In the genomic region with DNA sequence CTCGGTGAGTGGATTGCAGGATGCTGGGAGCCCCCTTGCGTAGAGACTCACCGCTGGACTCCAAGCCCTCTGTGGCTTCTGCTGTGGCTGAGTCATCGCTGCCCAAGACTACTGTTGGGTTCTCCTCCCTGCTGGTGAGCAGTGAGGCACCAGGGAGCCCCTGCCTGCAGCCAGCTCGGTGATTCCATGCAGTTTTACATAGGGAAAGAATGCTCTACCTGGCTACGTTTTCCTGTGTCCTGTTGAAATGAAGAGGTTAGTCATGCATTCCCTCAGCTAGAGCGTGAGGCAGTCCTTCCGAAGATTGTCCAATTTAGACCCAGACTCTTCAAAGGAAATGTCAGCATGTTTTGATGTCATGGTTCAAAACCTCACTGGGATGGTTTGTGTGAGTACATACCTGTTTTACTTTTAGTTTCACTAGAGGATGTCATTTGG, we compare ENCODE assay signal across 9 cellular contexts. TPM values are rescaled to one million over a fixed set of nuclear protein-coding genes. Genes with fewer than 3 reads are reported as not detected.
DNase-seq lines count a peak whose midpoint lies in the region; ATAC-seq and TF ChIP-seq lines count a peak whose summit lies in the region.
"Had no signal": no experiment of that assay in that cellular context is flagged by ENCODE, and none has a peak within 500 bp of the region (broad histone marks: within the 10 kb centered on the region; RNA-seq: fewer than 3 reads in every experiment).

No MANE protein-coding gene starts in this region.

- H3K4me2 ChIP-seq in trophoblast cell (ENCODE audit: low read length), result no peak overlapping the region

- H3K4me3 Mint-ChIP-seq in activated T-cell treated with anti-CD3 and anti-CD28 coated beads, Interleukin-2, amount 50 U/mL, for 4 hours, result peak overlapping the region; percentile 49

- H3K4me1 ChIP-seq in HUES48 (ENCODE audit: control insufficient read depth, insufficient read depth, low read length) (peaks cover 16% of the 10 kb centered on the region), trophoblast cell (ENCODE audit: control insufficient read depth in 1 of 2, insufficient read depth in 2 of 2, low read length in 2 of 2) (peaks cover 4 to 6% of the 10 kb centered on the region in 2 experiments), esophagus squamous epithelium (peaks cover 3 to 16% (median 10%) of the 10 kb centered on the region in 3 donors)

- H2AK5ac ChIP-seq in trophoblast cell (ENCODE audit: low read length), result no peak overlapping the region

- H3K23ac ChIP-seq in trophoblast cell (ENCODE audit: low read length), result no peak overlapping the region

- TF ChIP-seq CTCF in esophagus squamous epithelium (IDR thresholded peaks at IDR 0.05), result no peak

- no peaks in the 10 kb centered on the region for H3K79me1 ChIP-seq in trophoblast cell (ENCODE audit: low read length)

- H3K18ac ChIP-seq in trophoblast cell (ENCODE audit: low read length), result no peak overlapping the region

- H4K8ac ChIP-seq in trophoblast cell (ENCODE audit: low read depth, low read length), result no peak overlapping the region

- no CpG with 5 or more reads among the region's 8 CpGs for WGBS in trophoblast cell (ENCODE audit: extremely low coverage, insufficient coverage, insufficient read length)
- WGBS in esophagus squamous epithelium, 2 donors, result 66 to 89% methylated on average over 5 to 8 of the region's 8 CpGs

- no peak overlapping the region for H2BK120ac ChIP-seq in trophoblast cell (ENCODE audit: insufficient read depth, low read length, poor library complexity)

- no peak overlapping the region for H3K4ac ChIP-seq in trophoblast cell (ENCODE audit: low read depth, low read length)

- no peak for TF ChIP-seq POLR2A in esophagus squamous epithelium (IDR thresholded peaks at IDR 0.05)

- H3K27me3 Mint-ChIP-seq in activated T-cell treated with anti-CD3 and anti-CD28 coated beads, Interleukin-2, amount 50 U/mL, for 4 hours (ENCODE audit: low read depth), result no peaks in the 10 kb centered on the region

- no peak overlapping the region for H3K9ac ChIP-seq in HUES48 (ENCODE audit: low read depth, low read length)
- H3K9ac ChIP-seq in trophoblast cell (ENCODE audit: low read length), result no peak overlapping the region

- no peak overlapping the region for H3K4me3 ChIP-seq in HUES48 (ENCODE audit: low read depth, low read length)
- no peak overlapping the region for H3K4me3 ChIP-seq in trophoblast cell (ENCODE audit: low read depth, low read length)
- peak overlapping the region in 1 of 4 donors; percentile 15 for H3K4me3 ChIP-seq in esophagus squamous epithelium
- H3K4me3 ChIP-seq: lung had no signal

- H3K14ac ChIP-seq in trophoblast cell (ENCODE audit: low read length), result no peak overlapping the region

- peaks cover 23% of the 10 kb centered on the region for H3K36me3 Mint-ChIP-seq in activated T-cell treated with anti-CD3 and anti-CD28 coated beads, Interleukin-2, amount 50 U/mL, for 4 hours (ENCODE audit: insufficient read depth)

- H4K12ac ChIP-seq in trophoblast cell (ENCODE audit: low read depth, low read length), result no peak overlapping the region

- H3K36me3 ChIP-seq in HUES48 (ENCODE audit: control insufficient read depth, insufficient read depth, low read length), result no peaks in the 10 kb centered on the region
- no peaks in the 10 kb centered on the region for H3K36me3 ChIP-seq in trophoblast cell (ENCODE audit: control insufficient read depth in 1 of 2, insufficient read depth in 2 of 2, low read length in 2 of 2)
- H3K36me3 ChIP-seq in esophagus squamous epithelium, result no peaks in the 10 kb centered on the region

- no peak overlapping the region for H2BK5ac ChIP-seq in trophoblast cell (ENCODE audit: low read depth, low read length, poor library complexity)

- H3K9me3 ChIP-seq in HUES48 (ENCODE audit: control insufficient read depth, insufficient read depth, low read length) (no peaks in the 10 kb centered on the region), trophoblast cell (ENCODE audit: insufficient read depth, low read depth, low read length) (no peaks in the 10 kb centered on the region), esophagus squamous epithelium (no peaks in the 10 kb centered on the region)

- peak; percentile 47 for ATAC-seq in GM19023 (IDR thresholded peaks at IDR 0.05; ENCODE audit: unreplicated experiment)
- peak; percentile 58 to 60 for ATAC-seq in activated T-cell treated with anti-CD3 and anti-CD28 coated beads, Interleukin-2, amount 50 U/mL, for 4 hours
- ATAC-seq in left lobe of liver, result no peak

- peaks cover 67% of the 10 kb centered on the region for H3K4me1 Mint-ChIP-seq in activated T-cell treated with anti-CD3 and anti-CD28 coated beads, Interleukin-2, amount 50 U/mL, for 4 hours (ENCODE audit: low read depth)

- no peak overlapping the region for H4K91ac ChIP-seq in trophoblast cell (ENCODE audit: low read depth, low read length)

- peak; percentile 19 for DNase-seq in activated T-cell treated with anti-CD3 and anti-CD28 coated beads, Interleukin-2, amount 50 U/mL, for 4 hours
- DNase-seq in trophoblast cell (peak; percentile 92), esophagus squamous epithelium (lab: John Stamatoyannopoulos, UW) (no peak), COLO829 (ENCODE audit: low spot score) (no peak), NCI-H2081 (lab: John Stamatoyannopoulos, UW) (no peak), left lobe of liver (ENCODE audit: low spot score) (no peak)

- H2AFZ ChIP-seq in trophoblast cell (ENCODE audit: insufficient read depth, low read length, poor library complexity), result no peak overlapping the region

- intact Hi-C loops in esophagus squamous epithelium (cut with DNase I), result no loop called here

- H2BK12ac ChIP-seq in trophoblast cell (ENCODE audit: low read length), result no peak overlapping the region

- H3K9me3 Mint-ChIP-seq in activated T-cell treated with anti-CD3 and anti-CD28 coated beads, Interleukin-2, amount 50 U/mL, for 4 hours, result no peaks in the 10 kb centered on the region

- H3K27ac ChIP-seq in HUES48 (ENCODE audit: low read depth, low read length) (peak overlapping the region; percentile 63), trophoblast cell (ENCODE audit: low read depth, low read length) (no peak overlapping the region), esophagus squamous epithelium (peak overlapping the region in 1 of 4 donors; percentile 58)

- H3K27me3 ChIP-seq in HUES48 (ENCODE audit: control insufficient read depth, insufficient read depth, low read length), result no peaks in the 10 kb centered on the region
- H3K27me3 ChIP-seq in trophoblast cell (ENCODE audit: insufficient read depth, low read length), result no peaks in the 10 kb centered on the region
- no peaks in the 10 kb centered on the region for H3K27me3 ChIP-seq in esophagus squamous epithelium

- H3K79me2 ChIP-seq in trophoblast cell (ENCODE audit: control insufficient read depth, insufficient read depth, low read length, poor library complexity), result no peaks in the 10 kb centered on the region

RNA-seq across cellular contexts. Expression of a gene that starts 28.2 kb away (rescaled TPM):
- 10 to 100 TPM; 76.0 to 91.0 (median 78.1) TPM for total RNA-seq in activated T-cell treated with anti-CD3 and anti-CD28 coated beads, Interleukin-2, amount 50 U/mL, for 4 hours
- 7.5 and 8.6 TPM in 2 replicates for polyA plus RNA-seq in trophoblast cell (2013)
- total RNA-seq in esophagus squamous epithelium (10 to 100 TPM; 11.2 to 19.3 (median 13.2) TPM), left lobe of liver (8.5 TPM)

Comparison
In these comparisons a context has a peak if more than half of its experiments do, and no peak if none do; other contexts are left out.
1. DNase-seq: peak in activated T-cell treated with anti-CD3 and anti-CD28 coated beads, Interleukin-2, amount 50 U/mL, for 4 hours (single experiment) and trophoblast cell (2 of 2); none in esophagus squamous epithelium (single experiment), COLO829 (single experiment), NCI-H2081 (0 of 2) and left lobe of liver (single experiment).